In the genomic region with DNA sequence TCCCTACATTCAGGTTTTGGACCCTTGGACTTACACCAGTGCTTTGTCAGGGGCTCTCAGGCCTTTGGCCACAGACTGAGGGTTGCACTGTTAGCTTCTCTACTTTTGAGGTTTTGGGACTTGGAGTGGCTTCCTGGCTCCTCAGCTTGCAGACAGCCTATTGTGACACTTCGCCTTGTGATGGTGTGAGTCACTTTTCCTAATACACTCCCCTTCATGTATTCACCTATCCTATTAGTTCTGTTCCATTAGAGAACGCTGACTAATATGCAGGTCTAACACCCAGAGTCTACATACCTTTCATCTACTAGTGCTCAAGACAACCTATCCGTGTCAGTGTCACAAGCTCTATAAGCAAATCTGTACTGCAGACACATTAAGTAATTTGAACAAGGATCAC, we compare ENCODE assay signal across 21 cellular contexts.
DNase-seq lines count a peak whose midpoint lies in the region; ATAC-seq, FAIRE-seq and TF ChIP-seq lines count a peak whose summit lies in the region.
"Had no signal": no experiment of that assay in that cellular context is flagged by ENCODE, and none has a peak within 500 bp of the region (broad histone marks: within the 10 kb centered on the region; RNA-seq: fewer than 3 reads in every experiment).

No MANE protein-coding gene starts in this region.

- H3K9ac ChIP-seq in HUES48 (ENCODE audit: low read depth, low read length): no peak overlapping the region
- no peak overlapping the region for H3K9ac ChIP-seq in MM.1S (ENCODE audit: low read length)
- H3K9ac ChIP-seq: BLaER1 treated with 17β-estradiol and CSF1 and Interleukin-3, amounts not matched to agents 10 nM and 100 nM had no signal

- FAIRE-seq in bronchial epithelial cell (lab: Jason Lieb, UNC) (no peak), pancreas (lab: Jason Lieb, UNC) (no peak)
- FAIRE-seq: A549 had no signal

- no peaks in the 10 kb centered on the region for H3K27me3 ChIP-seq in HUES48 (ENCODE audit: control insufficient read depth, insufficient read depth, low read length)
- H3K27me3 ChIP-seq in bronchial epithelial cell (ENCODE audit: control insufficient read depth, insufficient read depth, low read length): no peaks in the 10 kb centered on the region
- H3K27me3 ChIP-seq in MM.1S (replicated peaks; ENCODE audit: insufficient read depth, low read length): no peaks in the 10 kb centered on the region
- no peaks in the 10 kb centered on the region for H3K27me3 ChIP-seq in pancreas
- H3K27me3 ChIP-seq: BLaER1 treated with 17β-estradiol and CSF1 and Interleukin-3, amounts not matched to agents 10 nM and 100 nM; hepatocyte; right atrium auricular region; transverse colon had no signal

- H3K4me1 ChIP-seq in HUES48 (ENCODE audit: control insufficient read depth, insufficient read depth, low read length): peaks cover 29% of the 10 kb centered on the region
- no peaks in the 10 kb centered on the region for H3K4me1 ChIP-seq in MM.1S (ENCODE audit: low read length)
- no peaks in the 10 kb centered on the region for H3K4me1 ChIP-seq in pancreas
- H3K4me1 ChIP-seq: A549; BLaER1 treated with 17β-estradiol and CSF1 and Interleukin-3, amounts not matched to agents 10 nM and 100 nM; right atrium auricular region; transverse colon had no signal

- H3K27ac ChIP-seq in HUES48 (ENCODE audit: low read depth, low read length) (peak overlapping the region; percentile 89), MM.1S (ENCODE audit: low read length) (no peak overlapping the region), pancreas (no peak overlapping the region)
- H3K27ac ChIP-seq: A549; BLaER1 treated with 17β-estradiol and CSF1 and Interleukin-3, amounts not matched to agents 10 nM and 100 nM; hepatocyte; right atrium auricular region; transverse colon had no signal

- intact Hi-C loops in pancreas (cut with DNase I): no loop called here

- H3F3A ChIP-seq in MM.1S (ENCODE audit: insufficient read depth, low read length): no peaks in the 10 kb centered on the region

- no peaks in the 10 kb centered on the region for H3K9me2 ChIP-seq in MM.1S (replicated peaks; ENCODE audit: insufficient read depth, low read length)

- no peaks in the 10 kb centered on the region for H4K20me1 ChIP-seq in MM.1S (ENCODE audit: insufficient read depth, low read length)
- H4K20me1 ChIP-seq: BLaER1 treated with 17β-estradiol and CSF1 and Interleukin-3, amounts not matched to agents 10 nM and 100 nM had no signal

- TF ChIP-seq CTCF in bronchial epithelial cell (IDR thresholded peaks at IDR 0.05; ENCODE audit: insufficient read depth, low read length, severe bottlenecking): no peak
- no peak for TF ChIP-seq CTCF in MM.1S (IDR thresholded peaks at IDR 0.05; ENCODE audit: low read length)
- TF ChIP-seq CTCF in pancreas (IDR thresholded peaks at IDR 0.05): no peak

- H3K4me3 ChIP-seq in HUES48 (ENCODE audit: low read depth, low read length) (no peak overlapping the region), bronchial epithelial cell (ENCODE audit: low read depth, low read length) (no peak overlapping the region), MM.1S (ENCODE audit: low read length) (no peak overlapping the region), pancreas (no peak overlapping the region)
- H3K4me3 ChIP-seq: A549; BLaER1 treated with 17β-estradiol and CSF1 and Interleukin-3, amounts not matched to agents 10 nM and 100 nM; hepatocyte; mucosa of descending colon; right atrium auricular region; transverse colon had no signal

- 56 to 72% methylated on average over 3 of the region's 3 CpGs for WGBS in pancreas, 2 donors

- in situ Hi-C loops in ACHN (cut with HindIII; ENCODE audit: low pct_ligation_motif_present, low pct_unique_long_range_greater_than_20kb, low sequenced_read_pairs): no loop called here

- no peak for ATAC-seq in pancreas
- ATAC-seq: activated CD4-positive, CD25-positive, alpha-beta regulatory T cell treated with anti-CD3 and anti-CD28 coated beads, Interleukin-2, amount 50 U/mL, for 24 hours; mucosa of descending colon had no signal

- peak; percentile 2 for DNase-seq in ACHN
- peak; percentile 99 for DNase-seq in bronchial epithelial cell (ENCODE audit: low read depth)
- DNase-seq in iPS-NIHi11 (ENCODE audit: low spot score): peak; percentile 8
- DNase-seq in NCI-H2081 (lab: John Stamatoyannopoulos, UW): no peak
- DNase-seq in MM.1S: no peak
- no peak for DNase-seq in pancreas
- no peak for DNase-seq in activated CD8-positive, alpha-beta memory T cell treated with anti-CD3 and anti-CD28 coated beads for 24 hours
- DNase-seq: DMS 273 treated with DMSO at 0.1 percent for 48 hours; IMR-90; mucosa of descending colon; MV-4-11; NCI-H1930; NCI-H526; stimulated activated naive CD4-positive, alpha-beta T cell; transverse colon had no signal

- H3K36me3 ChIP-seq in HUES48 (ENCODE audit: control insufficient read depth, insufficient read depth, low read length) (no peaks in the 10 kb centered on the region), bronchial epithelial cell (ENCODE audit: control insufficient read depth, insufficient read depth, low read length) (no peaks in the 10 kb centered on the region), MM.1S (replicated peaks; ENCODE audit: insufficient read depth, low read length) (no peaks in the 10 kb centered on the region), pancreas (no peaks in the 10 kb centered on the region)
- H3K36me3 ChIP-seq: BLaER1 treated with 17β-estradiol and CSF1 and Interleukin-3, amounts not matched to agents 10 nM and 100 nM; right atrium auricular region; transverse colon had no signal

- no peak overlapping the region for H2AFZ ChIP-seq in MM.1S (ENCODE audit: low read length)
- H2AFZ ChIP-seq: hepatocyte had no signal

- H3K4me2 ChIP-seq in MM.1S (ENCODE audit: low read depth, low read length): no peak overlapping the region
- H3K4me2 ChIP-seq: A549; BLaER1 treated with 17β-estradiol and CSF1 and Interleukin-3, amounts not matched to agents 10 nM and 100 nM; hepatocyte had no signal

- H3K9me3 ChIP-seq in HUES48 (ENCODE audit: control insufficient read depth, insufficient read depth, low read length) (no peaks in the 10 kb centered on the region), MM.1S (replicated peaks; ENCODE audit: insufficient read depth, low read length) (no peaks in the 10 kb centered on the region), pancreas (no peaks in the 10 kb centered on the region)
- H3K9me3 ChIP-seq: A549; BLaER1 treated with 17β-estradiol and CSF1 and Interleukin-3, amounts not matched to agents 10 nM and 100 nM; mucosa of descending colon; right atrium auricular region; transverse colon had no signal

- no peaks in the 10 kb centered on the region for H3K79me2 ChIP-seq in MM.1S (ENCODE audit: low read length)
- H3K79me2 ChIP-seq: hepatocyte had no signal

Comparison
In these comparisons a context has a peak if more than half of its experiments do, and no peak if none do; other contexts are left out.
1. DNase-seq: peak in ACHN (single experiment), bronchial epithelial cell (single experiment) and iPS-NIHi11 (single experiment); none in NCI-H2081 (0 of 2), MM.1S (single experiment), pancreas (0 of 6) and activated CD8-positive, alpha-beta memory T cell treated with anti-CD3 and anti-CD28 coated beads for 24 hours (single experiment).